16 cellular contexts compared by ENCODE assay signal in the genomic region with DNA sequence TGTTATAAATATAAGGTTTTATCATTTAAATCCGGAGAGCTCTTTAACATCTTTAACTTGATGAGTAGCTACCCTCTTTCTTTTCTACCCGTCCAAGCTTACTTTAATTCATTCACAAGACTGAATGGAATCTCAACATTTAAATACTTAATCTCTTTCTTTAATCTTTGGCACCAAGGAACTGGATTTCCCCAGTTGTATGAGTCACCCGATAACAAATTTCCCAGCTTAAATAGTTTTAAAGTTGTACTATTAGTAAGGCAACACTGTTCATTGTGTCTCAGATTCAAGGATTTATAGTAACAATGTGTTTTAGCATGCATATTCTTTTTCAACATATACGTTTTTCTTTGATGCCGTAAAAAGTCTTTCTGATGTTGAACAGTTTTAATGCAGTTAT. TPM values are rescaled to one million over a fixed set of nuclear protein-coding genes. Genes with fewer than 3 reads are reported as not detected.
DNase-seq lines count a peak whose midpoint lies in the region; ATAC-seq and TF ChIP-seq lines count a peak whose summit lies in the region.
"Had no signal": no experiment of that assay in that cellular context is flagged by ENCODE, and none has a peak within 500 bp of the region (broad histone marks: within the 10 kb centered on the region; RNA-seq: fewer than 3 reads in every experiment).

No MANE protein-coding gene starts in this region.

- H3K4me3 ChIP-seq in fibroblast of pulmonary artery (replicated peaks; ENCODE audit: low read depth, low read length): no peak overlapping the region
- no peak overlapping the region for H3K4me3 ChIP-seq in retinal pigment epithelial cell (ENCODE audit: low read length)
- H3K4me3 ChIP-seq: right atrium auricular region, stomach had no signal

- TF ChIP-seq CTCF in WTC11 (IDR thresholded peaks at IDR 0.05): no peak
- TF ChIP-seq CTCF in fibroblast of pulmonary artery (IDR thresholded peaks at IDR 0.05; ENCODE audit: low read length, missing control alignments): no peak
- TF ChIP-seq CTCF in retinal pigment epithelial cell (conservative IDR thresholded peaks at IDR 0.05; ENCODE audit: low read depth, low read length): no peak

- H3K4me3 Mint-ChIP-seq in WTC11: no peak overlapping the region
- H3K4me3 Mint-ChIP-seq: activated CD8-positive, alpha-beta T cell treated with anti-CD3 and anti-CD28 coated beads, Interleukin-2, amount 10 ng/mL, durations not matched to agents 7 days and 5 days; H9; IgD-negative memory B cell had no signal

- peak overlapping the region; percentile 41; the same call in 1 of the 2 replicates for H3K27ac Mint-ChIP-seq in WTC11
- H3K27ac Mint-ChIP-seq: activated CD8-positive, alpha-beta T cell treated with anti-CD3 and anti-CD28 coated beads, Interleukin-2, amount 10 ng/mL, durations not matched to agents 7 days and 5 days; IgD-negative memory B cell had no signal

- peak; percentile 66 for DNase-seq in GM03348 (ENCODE audit: low spot score)
- DNase-seq in WTC11 (ENCODE audit: low spot score): no peak
- peak; percentile 80 for DNase-seq in fibroblast of pulmonary artery (ENCODE audit: low read depth)
- peak; percentile 81 for DNase-seq in retinal pigment epithelial cell (ENCODE audit: low read depth)
- DNase-seq in SIG-M5 (lab: John Stamatoyannopoulos, UW): no peak
- DNase-seq in NCI-H2196 (lab: John Stamatoyannopoulos, UW; ENCODE audit: unreplicated experiment): no peak
- DNase-seq: activated CD8-positive, alpha-beta T cell treated with anti-CD3 and anti-CD28 coated beads, Interleukin-2, amount 10 ng/mL, durations not matched to agents 7 days and 5 days; activated naive CD4-positive, alpha-beta T cell; Caco-2; H9; NCI-H2081; stomach had no signal

- H3K36me3 Mint-ChIP-seq in WTC11: no peaks in the 10 kb centered on the region
- H3K36me3 Mint-ChIP-seq: IgD-negative memory B cell had no signal

- CTCF ChIA-PET in WTC11 (lab: Charles Lee): no interaction called here

- H3K4me1 Mint-ChIP-seq in WTC11: peaks cover 27% of the 10 kb centered on the region
- H3K4me1 Mint-ChIP-seq: IgD-negative memory B cell had no signal

- ATAC-seq in WTC11: no peak
- no peak for ATAC-seq in GM18867 (IDR thresholded peaks at IDR 0.05; ENCODE audit: unreplicated experiment)
- no peak for ATAC-seq in GM19023 (IDR thresholded peaks at IDR 0.05; ENCODE audit: unreplicated experiment)
- ATAC-seq: activated CD8-positive, alpha-beta T cell treated with anti-CD3 and anti-CD28 coated beads, Interleukin-2, amount 10 ng/mL, durations not matched to agents 7 days and 5 days had no signal

- POLR2A ChIA-PET in WTC11 (lab: Charles Lee): no interaction called here

- H3K27me3 Mint-ChIP-seq in WTC11 (ENCODE audit: low read depth): no peaks in the 10 kb centered on the region

- H3K9me3 Mint-ChIP-seq in WTC11: no peaks in the 10 kb centered on the region

TF ChIP-seq in WTC11, 78 proteins besides CTCF, POLR2A, EP300 and RAD21:
- TF ChIP-seq USF1 (CRISPR knock-in tag; IDR thresholded peaks at IDR 0.05) (no peak), OVOL2 (CRISPR knock-in tag; IDR thresholded peaks at IDR 0.05; ENCODE audit: borderline replicate concordance) (no peak)
- TF ChIP-seq, protein P1, sequence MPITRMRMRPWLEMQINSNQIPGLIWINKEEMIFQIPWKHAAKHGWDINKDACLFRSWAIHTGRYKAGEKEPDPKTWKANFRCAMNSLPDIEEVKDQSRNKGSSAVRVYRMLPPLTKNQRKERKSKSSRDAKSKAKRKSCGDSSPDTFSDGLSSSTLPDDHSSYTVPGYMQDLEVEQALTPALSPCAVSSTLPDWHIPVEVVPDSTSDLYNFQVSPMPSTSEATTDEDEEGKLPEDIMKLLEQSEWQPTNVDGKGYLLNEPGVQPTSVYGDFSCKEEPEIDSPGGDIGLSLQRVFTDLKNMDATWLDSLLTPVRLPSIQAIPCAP (CRISPR knock-in tag; IDR thresholded peaks at IDR 0.05): no peak
- TF ChIP-seq, protein P2, sequence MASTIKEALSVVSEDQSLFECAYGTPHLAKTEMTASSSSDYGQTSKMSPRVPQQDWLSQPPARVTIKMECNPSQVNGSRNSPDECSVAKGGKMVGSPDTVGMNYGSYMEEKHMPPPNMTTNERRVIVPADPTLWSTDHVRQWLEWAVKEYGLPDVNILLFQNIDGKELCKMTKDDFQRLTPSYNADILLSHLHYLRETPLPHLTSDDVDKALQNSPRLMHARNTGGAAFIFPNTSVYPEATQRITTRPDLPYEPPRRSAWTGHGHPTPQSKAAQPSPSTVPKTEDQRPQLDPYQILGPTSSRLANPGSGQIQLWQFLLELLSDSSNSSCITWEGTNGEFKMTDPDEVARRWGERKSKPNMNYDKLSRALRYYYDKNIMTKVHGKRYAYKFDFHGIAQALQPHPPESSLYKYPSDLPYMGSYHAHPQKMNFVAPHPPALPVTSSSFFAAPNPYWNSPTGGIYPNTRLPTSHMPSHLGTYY (CRISPR knock-in tag; IDR thresholded peaks at IDR 0.05): no peak

RNA-seq across cellular contexts. Expression of gene LRP6, which starts 15.9 kb away (rescaled TPM):
- 61.9 to 72.8 TPM (median 68.8 TPM) in 3 replicates for total RNA-seq in WTC11 (2021)

Comparison
In these comparisons a context has a peak if more than half of its experiments do, and no peak if none do; other contexts are left out.
1. DNase-seq: peak in GM03348 (single experiment), fibroblast of pulmonary artery (single experiment) and retinal pigment epithelial cell (single experiment); none in WTC11 (single experiment), SIG-M5 (single experiment) and NCI-H2196 (single experiment).